15 cellular contexts compared by ENCODE assay signal in the genomic region with DNA sequence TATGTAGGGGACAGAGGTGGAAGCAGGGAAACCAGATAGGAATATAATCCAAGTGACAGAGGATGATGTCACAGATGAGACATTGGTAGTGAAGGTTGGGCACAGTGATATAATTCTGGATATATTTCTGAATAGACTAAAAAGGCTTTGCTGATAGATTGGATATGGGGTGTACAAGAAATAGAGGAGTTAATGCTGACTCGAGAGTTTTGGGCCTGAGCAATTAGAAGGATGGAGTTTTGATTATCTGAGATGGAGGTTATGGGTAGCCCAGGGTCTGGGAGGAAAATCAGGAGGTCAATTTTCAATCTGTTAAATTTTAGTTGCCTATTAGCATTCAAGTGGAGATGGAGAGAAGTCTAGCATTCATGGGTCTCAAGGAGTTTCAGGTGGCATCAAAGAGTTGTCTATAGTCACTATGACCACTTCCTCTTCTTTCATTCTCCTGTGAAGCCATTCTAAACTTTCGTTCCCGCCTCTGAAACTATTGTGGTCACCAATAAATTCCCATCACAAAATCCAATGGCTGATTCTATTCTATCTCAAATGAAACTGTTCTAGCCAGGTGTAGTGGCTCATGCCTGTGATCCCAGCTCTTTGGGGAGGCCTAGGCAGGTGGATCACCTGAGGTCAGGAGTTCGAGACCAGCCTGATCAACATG.
DNase-seq lines count a peak whose midpoint lies in the region; ATAC-seq and TF ChIP-seq lines count a peak whose summit lies in the region.
"Had no signal": no experiment of that assay in that cellular context is flagged by ENCODE, and none has a peak within 500 bp of the region (broad histone marks: within the 10 kb centered on the region; RNA-seq: fewer than 3 reads in every experiment).

No MANE protein-coding gene starts in this region.

- no peak overlapping the region for H3K4me3 ChIP-seq in OCI-LY3 (ENCODE audit: low read length)
- H3K4me3 ChIP-seq: BLaER1 treated with 17β-estradiol and CSF1 and Interleukin-3, amounts not matched to agents 10 nM and 100 nM; ovary had no signal

- TF ChIP-seq CTCF in OCI-LY3 (IDR thresholded peaks at IDR 0.05; ENCODE audit: low read depth, low read length): no peak

- peaks cover 11% of the 10 kb centered on the region for H3K27me3 ChIP-seq in OCI-LY3 (ENCODE audit: low read depth, low read length)
- H3K27me3 ChIP-seq: BLaER1 treated with 17β-estradiol and CSF1 and Interleukin-3, amounts not matched to agents 10 nM and 100 nM; ovary had no signal

- no peak overlapping the region for H3K27ac ChIP-seq in OCI-LY3 (ENCODE audit: low read length)
- H3K27ac ChIP-seq: ovary had no signal

- H3K4me2 ChIP-seq in OCI-LY3 (ENCODE audit: low read length): peak overlapping the region; percentile 20; the same call in 1 of the 2 replicates

- DNase-seq in NCI-H526 (lab: John Stamatoyannopoulos, UW) (no peak), DMS79 (lab: John Stamatoyannopoulos, UW) (no peak), activated gamma-delta T cell (lab: John Stamatoyannopoulos, UW) (no peak), RKO (ENCODE audit: low spot score) (no peak)
- DNase-seq: activated CD4-positive, alpha-beta T cell treated with anti-CD3 and anti-CD28 coated beads, Interleukin-2, amount 10 ng/mL, durations not matched to agents 7 days and 5 days; head of caudate nucleus; NCI-H774; ovary; stimulated activated CD4-positive, alpha-beta T cell treated with anti-CD3 and anti-CD28 coated beads, Interleukin-15, amount 100 ng/mL, for 24 hours; SW 1271 had no signal

- H3K4me1 ChIP-seq in OCI-LY3 (ENCODE audit: low read length): peaks cover 19% of the 10 kb centered on the region

- no peak overlapping the region for H3K9ac ChIP-seq in OCI-LY3 (ENCODE audit: low read length)
- H3K9ac ChIP-seq: BLaER1 treated with 17β-estradiol and CSF1 and Interleukin-3, amounts not matched to agents 10 nM and 100 nM had no signal

- no peaks in the 10 kb centered on the region for H3K9me3 ChIP-seq in OCI-LY3 (ENCODE audit: insufficient read depth, low read length)
- H3K9me3 ChIP-seq: BLaER1 treated with 17β-estradiol and CSF1 and Interleukin-3, amounts not matched to agents 10 nM and 100 nM; ovary had no signal

- peak; percentile 62 for ATAC-seq in GM18502 (IDR thresholded peaks at IDR 0.05; ENCODE audit: poor library complexity, unreplicated experiment)
- peak; percentile 69 for ATAC-seq in GM21381 (IDR thresholded peaks at IDR 0.05; ENCODE audit: unreplicated experiment)
- peak; percentile 67 for ATAC-seq in HG03103 (IDR thresholded peaks at IDR 0.05; ENCODE audit: low read depth, unreplicated experiment)

- no peaks in the 10 kb centered on the region for H3K36me3 ChIP-seq in OCI-LY3 (replicated peaks; ENCODE audit: low read depth, low read length)
- H3K36me3 ChIP-seq: BLaER1 treated with 17β-estradiol and CSF1 and Interleukin-3, amounts not matched to agents 10 nM and 100 nM; ovary had no signal

- no peaks in the 10 kb centered on the region for H4K20me1 ChIP-seq in OCI-LY3 (ENCODE audit: insufficient read depth, low read length)
- H4K20me1 ChIP-seq: BLaER1 treated with 17β-estradiol and CSF1 and Interleukin-3, amounts not matched to agents 10 nM and 100 nM had no signal

- H3K79me2 ChIP-seq in OCI-LY3 (ENCODE audit: low read length): no peaks in the 10 kb centered on the region

- no peak overlapping the region for H2AFZ ChIP-seq in OCI-LY3 (ENCODE audit: low read depth, low read length)
